ENCODE assay signal across 26 cellular contexts in the genomic region with DNA sequence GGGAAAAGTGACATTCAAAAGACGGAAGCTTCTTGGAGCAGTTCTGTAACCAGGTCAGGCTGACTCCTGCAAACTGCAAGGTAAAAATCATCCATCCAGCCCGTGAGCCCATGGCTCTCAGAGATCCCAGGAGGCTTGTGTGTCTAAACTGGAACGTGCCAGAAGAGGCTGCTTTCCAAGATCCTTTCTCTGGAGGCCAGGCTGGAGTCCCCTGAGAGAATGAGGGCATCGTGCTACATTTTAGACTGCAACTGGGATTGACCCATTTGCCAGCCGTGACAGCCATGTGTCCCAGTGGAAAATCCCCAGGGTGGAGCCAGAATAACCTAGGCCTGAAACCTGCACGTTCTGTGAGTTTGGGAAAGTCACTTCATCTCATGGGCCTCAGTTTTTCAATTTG. TPM values are rescaled to one million over a fixed set of nuclear protein-coding genes. Genes with fewer than 3 reads are reported as not detected.
"Had no signal": no experiment of that assay in that cellular context is flagged by ENCODE, and none has a peak within 500 bp of the region (broad histone marks: within the 10 kb centered on the region; RNA-seq: fewer than 3 reads in every experiment).

No MANE protein-coding gene starts in this region.

- H3K9me3 ChIP-seq: colonic mucosa, lower lobe of right lung, ovary, psoas muscle, thoracic aorta, transverse colon, upper lobe of right lung, uterus had no signal

- H3K36me3 ChIP-seq: colonic mucosa, lower lobe of right lung, ovary, spleen, thoracic aorta, transverse colon, upper lobe of right lung, uterus had no signal

- H3K36me3 Mint-ChIP-seq: mesothelial cell of epicardium; stimulated activated memory B cell treated with anti-CD40 and anti-IgM and Interleukin-4, amounts not matched to agents 10 μg/mL and 1 μg/mL and 100 μg/mL, for 72 hours had no signal

- H3K27ac ChIP-seq: colonic mucosa, lower lobe of right lung, ovary, psoas muscle, skin epidermis, spleen, thoracic aorta, transverse colon, upper lobe of right lung had no signal

- H3K27ac Mint-ChIP-seq: dendritic cell treated with granulocyte-macrophage colony-stimulating factor and Interleukin-4, amounts not matched to agents 40 ng/mL and 50 ng/mL, for 4 days; mesothelial cell of epicardium; naive thymus-derived CD4-positive, alpha-beta T cell had no signal

- H3K27me3 ChIP-seq: colonic mucosa, ovary, transverse colon, uterus had no signal

- H3K4me3 ChIP-seq: colonic mucosa, lower lobe of right lung, ovary, psoas muscle, skin epidermis, spleen, thoracic aorta, transverse colon, upper lobe of right lung, uterus had no signal

- H3K4me3 Mint-ChIP-seq: dendritic cell treated with granulocyte-macrophage colony-stimulating factor and Interleukin-4, amounts not matched to agents 40 ng/mL and 50 ng/mL, for 4 days; mesothelial cell of epicardium; naive thymus-derived CD4-positive, alpha-beta T cell; nephron; stimulated activated memory B cell treated with anti-CD40 and anti-IgM and Interleukin-4, amounts not matched to agents 10 μg/mL and 1 μg/mL and 100 μg/mL, for 72 hours had no signal

- DNase-seq: colonic mucosa; effector memory CD4-positive, alpha-beta T cell; head of caudate nucleus; left ventricle myocardium superior; lower lobe of right lung; naive thymus-derived CD4-positive, alpha-beta T cell; ovary; psoas muscle; right cardiac atrium; spleen; stimulated activated CD4-positive, alpha-beta T cell treated with anti-CD3 and anti-CD28 coated beads, Interleukin-4, amount 100 ng/mL, for 4 hours; stimulated activated naive CD8-positive, alpha-beta T cell treated with anti-CD3 and anti-CD28 coated beads, Interleukin-15, Interleukin-2, amounts not matched to agents 100 U/mL and 50 U/mL, for 24 hours; transverse colon; upper lobe of right lung; uterus had no signal

- ATAC-seq: left ventricle myocardium superior; lower lobe of right lung; naive thymus-derived CD4-positive, alpha-beta T cell; psoas muscle; stimulated activated memory B cell treated with anti-CD40 and anti-IgM and Interleukin-4, amounts not matched to agents 10 μg/mL and 1 μg/mL and 100 μg/mL, for 72 hours; stimulated activated naive CD8-positive, alpha-beta T cell treated with anti-CD3 and anti-CD28 coated beads, Interleukin-15, Interleukin-2, amounts not matched to agents 100 U/mL and 50 U/mL, for 24 hours; upper lobe of right lung had no signal

- H3K9me3 Mint-ChIP-seq: mesothelial cell of epicardium had no signal

- H3K4me1 Mint-ChIP-seq: mesothelial cell of epicardium had no signal

- H3K27me3 Mint-ChIP-seq: stimulated activated memory B cell treated with anti-CD40 and anti-IgM and Interleukin-4, amounts not matched to agents 10 μg/mL and 1 μg/mL and 100 μg/mL, for 72 hours had no signal

- H3K4me1 ChIP-seq: colonic mucosa, lower lobe of right lung, psoas muscle, spleen, upper lobe of right lung, uterus had no signal

RNA-seq across cellular contexts. Expression of a gene that starts 7.7 kb away (rescaled TPM):
- total RNA-seq: endothelial cell of umbilical vein; epithelial cell of proximal tubule; fibroblast of villous mesenchyme; glomerular endothelial cell; naive thymus-derived CD4-positive, alpha-beta T cell; renal cortical epithelial cell had no signal
